Comparison of ENCODE assay signal across 12 cellular contexts in the genomic region with DNA sequence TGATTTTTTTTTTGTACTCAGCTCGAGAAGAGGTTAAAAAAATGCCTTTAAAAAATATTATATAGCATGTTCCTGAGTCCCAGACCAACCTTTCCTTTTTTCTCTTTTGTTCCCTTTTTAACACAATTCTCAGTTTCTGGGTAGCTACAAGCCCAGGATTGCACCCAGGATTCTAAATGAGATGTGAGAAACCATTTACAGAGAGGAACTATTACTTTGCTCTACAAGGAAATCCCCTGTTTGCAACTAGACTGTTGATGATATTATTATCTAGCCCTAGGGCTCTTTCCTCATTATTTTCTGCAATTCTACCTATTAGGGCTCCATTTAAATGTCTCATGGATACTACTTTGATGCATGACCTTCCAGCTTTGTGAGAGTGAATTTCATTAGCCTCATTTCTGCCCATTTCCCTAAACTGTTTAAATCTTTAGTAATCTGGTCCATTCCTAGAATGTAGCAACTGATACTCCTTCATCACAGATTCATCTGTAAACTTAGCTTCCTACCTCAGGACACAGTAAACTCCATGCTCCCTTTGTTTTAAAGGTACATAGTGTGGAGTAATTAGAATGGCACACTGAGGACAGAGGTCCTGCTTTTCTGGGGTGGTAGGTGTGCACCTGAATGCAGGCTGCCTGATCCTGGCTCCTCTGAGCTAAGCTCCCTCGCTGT. TPM values are rescaled to one million over a fixed set of nuclear protein-coding genes. Genes with fewer than 3 reads are reported as not detected.
DNase-seq lines count a peak whose midpoint lies in the region; ATAC-seq, FAIRE-seq and TF ChIP-seq lines count a peak whose summit lies in the region.
"Had no signal": no experiment of that assay in that cellular context is flagged by ENCODE, and none has a peak within 500 bp of the region (broad histone marks: within the 10 kb centered on the region; RNA-seq: fewer than 3 reads in every experiment).

No MANE protein-coding gene starts in this region.

- H3K4me1 ChIP-seq in OCI-LY3 (ENCODE audit: low read length), result peaks cover 61% of the 10 kb centered on the region
- peaks cover 24% of the 10 kb centered on the region for H3K4me1 ChIP-seq in keratinocyte (ENCODE audit: control insufficient read depth, extremely low read depth, insufficient read depth, low read length)
- H3K4me1 ChIP-seq in left ventricle myocardium inferior, result peaks cover 8% of the 10 kb centered on the region

- H3K4me2 ChIP-seq in OCI-LY3 (ENCODE audit: low read length) (peak overlapping the region; percentile 91), keratinocyte (ENCODE audit: control insufficient read depth, extremely low read depth, insufficient read depth, low read depth, low read length) (no peak overlapping the region)

- H3K9ac ChIP-seq in OCI-LY3 (ENCODE audit: low read length) (peak overlapping the region; percentile 51; the same call in 1 of the 2 replicates), keratinocyte (ENCODE audit: control insufficient read depth, extremely low read depth, insufficient read depth, low read length) (no peak overlapping the region)

- H3K27me3 ChIP-seq in OCI-LY3 (ENCODE audit: low read depth, low read length) (no peaks in the 10 kb centered on the region), keratinocyte (ENCODE audit: control insufficient read depth, extremely low read depth, insufficient read depth, low read length) (no peaks in the 10 kb centered on the region), left ventricle myocardium inferior (ENCODE audit: low read depth) (no peaks in the 10 kb centered on the region)

- intact Hi-C loops in left ventricle myocardium inferior (cut with micrococcal nuclease), result loop anchor here (10.0 kb wide), 1 partner anchor 207 kb away; no protein-coding TSS in a partner anchor

- peak; percentile 32 for ATAC-seq in GM21447 (IDR thresholded peaks at IDR 0.05; ENCODE audit: unreplicated experiment)
- ATAC-seq: sciatic nerve had no signal

- H3K9me3 ChIP-seq in OCI-LY3 (ENCODE audit: insufficient read depth, low read length) (no peaks in the 10 kb centered on the region), keratinocyte (ENCODE audit: control insufficient read depth, low read depth, low read length) (no peaks in the 10 kb centered on the region), left ventricle myocardium inferior (replicated peaks) (no peaks in the 10 kb centered on the region)

- H3K36me3 ChIP-seq in OCI-LY3 (replicated peaks; ENCODE audit: low read depth, low read length) (no peaks in the 10 kb centered on the region), keratinocyte (ENCODE audit: control insufficient read depth in 2 of 2, extremely low read depth in 1 of 2, insufficient read depth in 2 of 2, low read length in 2 of 2) (no peaks in the 10 kb centered on the region), left ventricle myocardium inferior (no peaks in the 10 kb centered on the region)

- dilution Hi-C loops in keratinocyte (cut with MboI; ENCODE audit: extremely low pct_ligation_motif_present, low sequenced_read_pairs), result no loop called here

- no peak for TF ChIP-seq CTCF in OCI-LY3 (IDR thresholded peaks at IDR 0.05; ENCODE audit: low read depth, low read length)
- no peak for TF ChIP-seq CTCF in keratinocyte (optimal IDR thresholded peaks at IDR 0.05 in 1 of 3, IDR thresholded peaks at IDR 0.05 in 1 of 3, conservative IDR thresholded peaks at IDR 0.05 in 1 of 3; ENCODE audit: extremely low read depth in 1 of 3, insufficient read depth in 2 of 3, low read length in 3 of 3)
- no peak for TF ChIP-seq CTCF in left ventricle myocardium inferior (IDR thresholded peaks at IDR 0.05; ENCODE audit: borderline replicate concordance)

- DNase-seq in keratinocyte (ENCODE audit: low read depth, low spot score) (no peak), C1 segment of cervical spinal cord (lab: John Stamatoyannopoulos, UW) (no peak), GM03348 (ENCODE audit: low spot score) (no peak), left ventricle myocardium inferior (no peak)
- DNase-seq: effector CD8-positive, alpha-beta T cell; H9; NCI-H1092 treated with DMSO at 0.1 percent for 48 hours; NCI-H2227 treated with DMSO at 0.1 percent for 48 hours had no signal

- H3K27ac ChIP-seq in OCI-LY3 (ENCODE audit: low read length), result peak overlapping the region; percentile 74
- no peak overlapping the region for H3K27ac ChIP-seq in keratinocyte (ENCODE audit: control insufficient read depth, insufficient read depth, low read length)
- no peak overlapping the region for H3K27ac ChIP-seq in left ventricle myocardium inferior (replicated peaks)

- H4K20me1 ChIP-seq in OCI-LY3 (ENCODE audit: insufficient read depth, low read length) (peaks cover 3% of the 10 kb centered on the region; the same call in 1 of the 2 replicates), keratinocyte (ENCODE audit: control insufficient read depth, extremely low read depth, insufficient read depth, low read length) (no peaks in the 10 kb centered on the region)

- no peaks in the 10 kb centered on the region for H3K9me1 ChIP-seq in keratinocyte (ENCODE audit: control insufficient read depth, extremely low read depth, insufficient read depth, low read length)

- FAIRE-seq in keratinocyte (lab: Jason Lieb, UNC), result no peak

- H3K79me2 ChIP-seq in OCI-LY3 (ENCODE audit: low read length) (no peaks in the 10 kb centered on the region), keratinocyte (ENCODE audit: control insufficient read depth, insufficient read depth, low read length) (no peaks in the 10 kb centered on the region)

- H3K4me3 ChIP-seq in GM08714 (ENCODE audit: low read length) (peak overlapping the region; percentile 56), OCI-LY3 (ENCODE audit: low read length) (peak overlapping the region; percentile 71), keratinocyte (ENCODE audit: control insufficient read depth in 2 of 3, extremely low read depth in 1 of 3, insufficient read depth in 2 of 3, low read depth in 1 of 3, low read length in 3 of 3) (no peak overlapping the region), left ventricle myocardium inferior (no peak overlapping the region)

- no peak overlapping the region for H2AFZ ChIP-seq in OCI-LY3 (ENCODE audit: low read depth, low read length)
- peak overlapping the region; percentile 49 for H2AFZ ChIP-seq in keratinocyte (ENCODE audit: control insufficient read depth, low read length)

RNA-seq across cellular contexts. Expression of gene KIF14, which starts 7.1 kb away (rescaled TPM):
- polyA plus RNA-seq in keratinocyte, result 0.90 to 6.2 TPM (median 3.7 TPM) in 3 replicates
- polyA plus RNA-seq in keratinocyte (2011; ENCODE audit: low read depth), result 0.17 TPM
- 0.97 and 1.5 TPM in 2 replicates for polyA plus RNA-seq in keratinocyte (2011; cell fraction: cytosol; rRNA removed)
- polyA plus RNA-seq in keratinocyte (2011; cell fraction: nucleus; rRNA removed), result 2.0 and 2.7 TPM in 2 replicates
- 0.08 and 4.1 TPM in 2 replicates for polyA plus RNA-seq in keratinocyte (2012; ENCODE audit: low replicate concordance)
- 0.46 to 6.1 TPM (median 0.79 TPM) in 3 replicates for polyA minus RNA-seq in keratinocyte
- 1.2 TPM for polyA minus RNA-seq in keratinocyte (2011; cell fraction: cytosol; rRNA and poly(A)+ RNA removed)
- 1.4 and 3.3 TPM in 2 replicates for polyA minus RNA-seq in keratinocyte (2011; cell fraction: nucleus; rRNA and poly(A)+ RNA removed)
- 0.08 TPM for total RNA-seq in left ventricle myocardium inferior

RNA-seq across cellular contexts. Expression of gene DDX59, which starts 42.0 kb away (rescaled TPM):
- 10.1 to 14.4 TPM (median 12.7 TPM) in 3 replicates for polyA plus RNA-seq in keratinocyte
- 21.9 TPM for polyA plus RNA-seq in keratinocyte (2011; ENCODE audit: low read depth)
- 8.8 and 14.9 TPM in 2 replicates for polyA plus RNA-seq in keratinocyte (2011; cell fraction: cytosol; rRNA removed)
- 15.3 and 16.9 TPM in 2 replicates for polyA plus RNA-seq in keratinocyte (2011; cell fraction: nucleus; rRNA removed)
- polyA plus RNA-seq in keratinocyte (2012; ENCODE audit: low replicate concordance), result 10.3 and 12.3 TPM in 2 replicates
- 1.3 to 10.8 TPM (median 10.3 TPM) in 3 replicates for polyA minus RNA-seq in keratinocyte
- 6.7 TPM for polyA minus RNA-seq in keratinocyte (2011; cell fraction: cytosol; rRNA and poly(A)+ RNA removed)
- polyA minus RNA-seq in keratinocyte (2011; cell fraction: nucleus; rRNA and poly(A)+ RNA removed), result 4.7 and 6.0 TPM in 2 replicates
- total RNA-seq in left ventricle myocardium inferior, result 11.9 TPM

Comparison
In these comparisons a context has a peak if more than half of its experiments do, and no peak if none do; other contexts are left out.
1. H3K4me3 ChIP-seq: peak in GM08714 (single experiment) and OCI-LY3 (single experiment); none in keratinocyte (0 of 3) and left ventricle myocardium inferior (single experiment).